24 cellular contexts compared by ENCODE assay signal in the genomic region with DNA sequence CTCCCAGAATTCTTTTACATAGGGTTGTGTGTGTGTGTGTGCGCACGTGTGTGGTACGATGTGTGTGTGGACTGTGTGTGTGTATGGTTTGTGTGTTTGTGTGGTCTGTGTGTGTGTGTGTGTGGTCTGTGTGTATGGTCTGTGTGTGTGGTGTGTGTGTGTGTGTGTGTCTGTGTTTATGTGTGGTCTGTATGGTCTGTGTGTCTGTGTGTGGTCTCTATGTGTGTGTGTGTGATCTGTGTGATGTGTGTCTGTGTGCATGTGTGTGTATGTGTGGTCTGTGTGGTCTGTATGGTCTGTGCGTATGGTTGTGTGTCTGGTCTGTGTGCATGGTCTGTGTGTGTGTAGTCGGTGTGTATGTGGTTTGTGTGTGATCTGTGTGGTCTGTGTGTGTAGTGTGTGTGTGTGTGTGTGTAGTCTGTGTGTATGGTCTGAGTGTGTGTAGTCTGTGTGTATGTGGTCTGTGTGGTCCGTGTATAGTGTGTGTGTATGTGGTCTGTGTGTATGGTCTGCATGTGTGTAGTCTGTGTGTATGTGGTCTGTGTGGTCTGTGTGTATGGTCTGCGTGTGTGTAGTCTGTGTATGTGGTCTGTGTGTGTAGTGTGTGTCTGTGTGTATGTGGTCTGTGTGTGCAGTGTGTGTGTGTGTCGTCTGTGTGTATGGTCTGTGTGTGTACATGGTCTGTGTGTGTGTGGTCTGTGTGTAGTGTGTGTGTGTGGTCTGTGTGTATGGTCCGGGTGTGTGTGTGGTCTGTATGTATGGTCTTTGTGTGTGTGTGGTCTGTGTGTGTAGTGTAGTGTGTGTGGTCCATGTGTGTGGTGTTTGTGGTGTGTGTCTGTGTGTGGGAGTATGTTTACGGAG. TPM values are rescaled to one million over a fixed set of nuclear protein-coding genes. Genes with fewer than 3 reads are reported as not detected.
DNase-seq lines count a peak whose midpoint lies in the region; ATAC-seq, FAIRE-seq and TF ChIP-seq lines count a peak whose summit lies in the region.
"Had no signal": no experiment of that assay in that cellular context is flagged by ENCODE, and none has a peak within 500 bp of the region (broad histone marks: within the 10 kb centered on the region; RNA-seq: fewer than 3 reads in every experiment).

No MANE protein-coding gene starts in this region.

- H4K8ac ChIP-seq in H1 (ENCODE audit: extremely low read depth, insufficient read depth, low read length): no peak overlapping the region

- FAIRE-seq in HTR-8/SVneo (lab: Jason Lieb, UNC): peak; percentile 98
- no peak for FAIRE-seq in H1 (lab: Jason Lieb, UNC)
- FAIRE-seq: GM12892 had no signal

- H2BK120ac ChIP-seq in H1 (replicated peaks; ENCODE audit: low read depth, low read length): no peak overlapping the region

- H3K4me3 Mint-ChIP-seq in Caco-2 (ENCODE audit: unreplicated experiment): no peak overlapping the region
- H3K4me3 Mint-ChIP-seq: activated CD8-positive, alpha-beta T cell treated with anti-CD3 and anti-CD28 coated beads for 36 hours; activated naive CD4-positive, alpha-beta T cell treated with anti-CD3 and anti-CD28 coated beads, Interleukin-2, amount 50 U/mL, for 24 hours; B cell; neural crest cell had no signal

- H2BK20ac ChIP-seq in H1 (ENCODE audit: low read length): peak overlapping the region; percentile 1; the same call in 1 of the 2 replicates

- peak overlapping the region; percentile 99 for H3K56ac ChIP-seq in H1 (replicated peaks; ENCODE audit: insufficient read length, low read depth, low read length)

- H4K5ac ChIP-seq in H1 (ENCODE audit: insufficient read length, low read depth, low read length): no peak overlapping the region

- H3K4me3 ChIP-seq in BE2C (ENCODE audit: low read depth, low read length): peak overlapping the region; percentile 34; the same call in 1 of the 2 replicates
- no peak overlapping the region for H3K4me3 ChIP-seq in H1 (ENCODE audit: extremely low read depth in 1 of 4, insufficient read depth in 2 of 4, low read depth in 3 of 4, low read length in 4 of 4)
- no peak overlapping the region for H3K4me3 ChIP-seq in Caco-2 (ENCODE audit: low read depth, low read length)
- H3K4me3 ChIP-seq: breast epithelium, GM23248, right atrium auricular region, stomach had no signal

- DNase-seq in BE2C (no peak), HTR-8/SVneo (ENCODE audit: insufficient read length, low spot score) (no peak), H1 (ENCODE audit: low read depth in 1 of 2, low spot score in 2 of 2) (no peak), omental fat pad (ENCODE audit: low spot score) (no peak), Caco-2 (no peak), HuH-7.5 (ENCODE audit: low spot score) (no peak), KG1 (lab: John Stamatoyannopoulos, UW) (no peak)
- no peak for DNase-seq in activated naive CD4-positive, alpha-beta T cell treated with Interleukin-2 at 50 U/mL for 16 hours
- DNase-seq: ACHN; activated CD8-positive, alpha-beta T cell treated with anti-CD3 and anti-CD28 coated beads for 36 hours; amniotic stem cell; effector CD4-positive, alpha-beta T cell; NK-92 treated with Interleukin-12 subunit alpha and Interleukin-12 subunit beta, amount 100 ng/mL, for 24 hours had no signal

- H2AFZ ChIP-seq in H1 (ENCODE audit: low read length): no peak overlapping the region
- H2AFZ ChIP-seq: GM23248 had no signal

- H3K23ac ChIP-seq in H1 (ENCODE audit: insufficient read length): no peak overlapping the region

- TF ChIP-seq POLR2A in H1 (IDR thresholded peaks at IDR 0.05; ENCODE audit: control extremely low read depth in 1 of 2, low read depth in 2 of 2, low read length in 2 of 2): no peak

- H3K36me3 Mint-ChIP-seq in Caco-2 (ENCODE audit: insufficient read depth, unreplicated experiment): no peaks in the 10 kb centered on the region
- H3K36me3 Mint-ChIP-seq: activated naive CD4-positive, alpha-beta T cell treated with anti-CD3 and anti-CD28 coated beads, Interleukin-2, amount 50 U/mL, for 24 hours had no signal

- H4K91ac ChIP-seq in H1 (replicated peaks; ENCODE audit: insufficient read length, low read length): peak overlapping the region; percentile 92

- H3K4me1 Mint-ChIP-seq in Caco-2 (ENCODE audit: low read depth, unreplicated experiment): peaks cover 16% of the 10 kb centered on the region
- H3K4me1 Mint-ChIP-seq: activated naive CD4-positive, alpha-beta T cell treated with anti-CD3 and anti-CD28 coated beads, Interleukin-2, amount 50 U/mL, for 24 hours; B cell; neural crest cell had no signal

- WGBS in H1 (ENCODE audit: extremely low coverage in 1 of 2, insufficient coverage in 1 of 2, insufficient read length in 1 of 2, insufficient replicate concordance in 2 of 2, low coverage in 1 of 2, low lambda C conversion rate in 2 of 2, missing lambda C conversion rate in 1 of 2), 2 experiments: 68% methylated on average over 10 of the region's 10 CpGs; no CpG with 5 or more reads in 1 of the 2 experiments

- no peak overlapping the region for H3K18ac ChIP-seq in H1 (ENCODE audit: extremely low read depth, low read length)

- H4K20me1 ChIP-seq in H1 (replicated peaks in 1 of 2; ENCODE audit: control insufficient read depth in 1 of 2, insufficient read depth in 2 of 2, low read length in 2 of 2): peaks cover 0 to 12% of the 10 kb centered on the region in 2 experiments

- peak; percentile 6 for ATAC-seq in omental fat pad (ENCODE audit: low FRiP score)

- H3K79me2 ChIP-seq in H1 (ENCODE audit: control insufficient read depth in 1 of 2, insufficient read depth in 2 of 2, low read length in 2 of 2): no peaks in the 10 kb centered on the region

- peaks cover 25% of the 10 kb centered on the region for H3K4me1 ChIP-seq in BE2C
- no peaks in the 10 kb centered on the region for H3K4me1 ChIP-seq in H1 (replicated peaks in 1 of 4; ENCODE audit: control insufficient read depth in 3 of 4, insufficient read depth in 4 of 4, low read length in 3 of 4)
- peaks cover 40% of the 10 kb centered on the region for H3K4me1 ChIP-seq in Caco-2
- H3K4me1 ChIP-seq: breast epithelium, right atrium auricular region had no signal

- peak overlapping the region; percentile 66 for H2BK15ac ChIP-seq in H1 (ENCODE audit: low read length)

- intact Hi-C loops in Caco-2 (cut with micrococcal nuclease; ENCODE audit: unreplicated experiment): loop anchor here (2.0 to 5.0 kb wide), 2 partner anchors 21 to 35 kb away; no protein-coding TSS in a partner anchor

- CTCF ChIA-PET in H1 (lab: Charles Lee; ENCODE audit: partially characterized antibody) (interaction anchor here (0.7 to 1.2 kb wide), 3 partner anchors 47 to 204 kb away, joined by 3 to 4 read pairs (median 4); a partner anchor contains a TSS), Caco-2 (lab: Charles Lee) (no interaction called here)

- 0 out of 7 replicates have a peak overlapping the region, but pooled peaks of 1 of the 4 experiments have one; percentile 37 for H3K9ac ChIP-seq in H1 (replicated peaks in 1 of 4; ENCODE audit: extremely low read depth in 1 of 4, low read depth in 3 of 4, low read length in 3 of 4)
- H3K9ac ChIP-seq: GM23248, KMS-11 had no signal

- H2AK5ac ChIP-seq in H1 (ENCODE audit: low read depth, low read length): peak overlapping the region; percentile 97

- peak overlapping the region; percentile 61; the same call in 1 of the 2 replicates for H2BK12ac ChIP-seq in H1 (ENCODE audit: low read depth, low read length)

- no peak overlapping the region for H3K4me2 ChIP-seq in H1 (ENCODE audit: insufficient read depth in 1 of 2, low read depth in 2 of 2, low read length in 2 of 2)
- H3K4me2 ChIP-seq: KMS-11 had no signal

- no peaks in the 10 kb centered on the region for H3K27me3 Mint-ChIP-seq in Caco-2 (ENCODE audit: insufficient read depth, unreplicated experiment)
- H3K27me3 Mint-ChIP-seq: activated CD8-positive, alpha-beta T cell treated with anti-CD3 and anti-CD28 coated beads for 36 hours; activated naive CD4-positive, alpha-beta T cell treated with anti-CD3 and anti-CD28 coated beads, Interleukin-2, amount 50 U/mL, for 24 hours; B cell had no signal

- no TSS peak for BruUV-seq in Caco-2 (replicated peaks; lab: Mats Ljungman, UMichigan)

- TF ChIP-seq RAD21 in H1 (IDR thresholded peaks at IDR 0.05 in 1 of 2, conservative IDR thresholded peaks at IDR 0.05 in 1 of 2; ENCODE audit: low read depth in 2 of 2, low read length in 2 of 2): no peak

- H3K9me3 ChIP-seq in BE2C (no peaks in the 10 kb centered on the region; the same call in 1 of the 2 replicates), H1 (ENCODE audit: insufficient read depth in 2 of 2, low read depth in 1 of 2, low read length in 1 of 2) (no peaks in the 10 kb centered on the region), Caco-2 (no peaks in the 10 kb centered on the region)
- H3K9me3 ChIP-seq: breast epithelium, right atrium auricular region, stomach had no signal

- H3K9me3 Mint-ChIP-seq in Caco-2 (ENCODE audit: unreplicated experiment): no peaks in the 10 kb centered on the region
- H3K9me3 Mint-ChIP-seq: activated CD8-positive, alpha-beta T cell treated with anti-CD3 and anti-CD28 coated beads for 36 hours; activated naive CD4-positive, alpha-beta T cell treated with anti-CD3 and anti-CD28 coated beads, Interleukin-2, amount 50 U/mL, for 24 hours; activated T-helper 2 cell treated with anti-CD3 and anti-CD28 coated beads, Interferon-gamma antibody, Interleukin-2, Interleukin-4, amounts not matched to agents 10 μg/mL and 5 μg/mL and 100 μg/mL, durations not matched to agents 14 hours and 24 hours and 36 hours; neural crest cell had no signal

- H3K23me2 ChIP-seq in H1 (ENCODE audit: low read depth, low read length): peaks cover 12% of the 10 kb centered on the region; the same call in 1 of the 2 replicates

- peak overlapping the region; percentile 72 for H3K4ac ChIP-seq in H1 (replicated peaks; ENCODE audit: insufficient read length, low read depth, low read length)

- H3K27ac Mint-ChIP-seq in Caco-2 (ENCODE audit: unreplicated experiment): no peak overlapping the region
- H3K27ac Mint-ChIP-seq: activated CD8-positive, alpha-beta T cell treated with anti-CD3 and anti-CD28 coated beads for 36 hours; activated naive CD4-positive, alpha-beta T cell treated with anti-CD3 and anti-CD28 coated beads, Interleukin-2, amount 50 U/mL, for 24 hours; activated T-helper 2 cell treated with anti-CD3 and anti-CD28 coated beads, Interferon-gamma antibody, Interleukin-2, Interleukin-4, amounts not matched to agents 10 μg/mL and 5 μg/mL and 100 μg/mL, durations not matched to agents 14 hours and 24 hours and 36 hours; B cell had no signal

- no peak for TF ChIP-seq EP300 in H1 (IDR thresholded peaks at IDR 0.05; ENCODE audit: borderline replicate concordance in 1 of 2, low read depth in 2 of 2, low read length in 2 of 2)

- H3K36me3 ChIP-seq in BE2C (no peaks in the 10 kb centered on the region), H1 (ENCODE audit: control insufficient read depth in 2 of 4, insufficient read depth in 4 of 4, low read length in 3 of 4) (no peaks in the 10 kb centered on the region), Caco-2 (ENCODE audit: control insufficient read depth, insufficient read depth, low read length) (no peaks in the 10 kb centered on the region)
- H3K36me3 ChIP-seq: breast epithelium, right atrium auricular region, stomach had no signal

- H3K27me3 ChIP-seq in BE2C (no peaks in the 10 kb centered on the region), H1 (replicated peaks in 1 of 4; ENCODE audit: control insufficient read depth in 3 of 4, extremely low read depth in 1 of 4, insufficient read depth in 3 of 4, low read length in 3 of 4) (no peaks in the 10 kb centered on the region; a peak in 1 of 7 replicates), Caco-2 (replicated peaks; ENCODE audit: control insufficient read depth, insufficient read depth, low read length) (no peaks in the 10 kb centered on the region)
- H3K27me3 ChIP-seq: breast epithelium, right atrium auricular region, stomach had no signal

- H3K27ac ChIP-seq in H1 (ENCODE audit: low read depth, low read length): no peak overlapping the region
- H3K27ac ChIP-seq: breast epithelium, epithelial cell of prostate, GM23248, KMS-11, right atrium auricular region had no signal

- peaks cover 6% of the 10 kb centered on the region; the same call in 1 of the 2 replicates for H3K79me1 ChIP-seq in H1 (ENCODE audit: low read depth, low read length)

- POLR2A ChIA-PET in H1 (lab: Charles Lee; ENCODE audit: partially characterized antibody) (interaction anchor here (0.6 kb wide), 1 partner anchor 16 kb away, joined by 3 read pairs; no protein-coding TSS in a partner anchor), Caco-2 (lab: Charles Lee) (interaction anchor here (0.5 to 1.4 kb wide), 3 partner anchors 9 to 662 kb away, joined by 3 to 13 read pairs (median 3); no protein-coding TSS in a partner anchor)

- no peak for TF ChIP-seq CTCF in BE2C (IDR thresholded peaks at IDR 0.05; ENCODE audit: low read depth, low read length)
- no peak for TF ChIP-seq CTCF in H1 (IDR thresholded peaks at IDR 0.05; ENCODE audit: control extremely low read depth in 1 of 3, insufficient read depth in 1 of 3, low read depth in 1 of 3, low read length in 3 of 3)
- TF ChIP-seq CTCF in omental fat pad (IDR thresholded peaks at IDR 0.05): no peak
- no peak for TF ChIP-seq CTCF in Caco-2 (IDR thresholded peaks at IDR 0.05; ENCODE audit: insufficient read depth in 1 of 2, low read depth in 1 of 2, low read length in 1 of 2, severe bottlenecking in 1 of 2, unreplicated experiment in 1 of 2)

- no peak overlapping the region; the same call in 1 of the 2 replicates for H2BK5ac ChIP-seq in H1 (ENCODE audit: low read depth, low read length)

- H3K14ac ChIP-seq in H1 (ENCODE audit: insufficient read length): no peak overlapping the region

RNA-seq across cellular contexts. Expression of a gene that starts 46.8 kb away (rescaled TPM):
- polyA plus RNA-seq in BE2C (2012; ENCODE audit: insufficient read depth, insufficient read length, low read depth): 16.3 TPM
- 3.4 and 3.5 TPM in 2 replicates for total RNA-seq in H1 (2021; fragmentation: NEBNext Ultra II Directional; extraction: Animal tissue kit (Norgen Biotek cat#: 25700))
- polyA plus RNA-seq in H1 (2011; rRNA removed): 3.0 TPM in 2 replicates
- 2.5 TPM for polyA plus RNA-seq in H1 (2011; cell fraction: cytosol; rRNA removed)
- 1.7 TPM for polyA plus RNA-seq in H1 (2011; cell fraction: nucleus; rRNA removed)
- 3.1 to 4.5 TPM (median 3.6 TPM) in 4 replicates for polyA plus RNA-seq in H1 (2012, experiment 1 of 2)
- polyA plus RNA-seq in H1 (2012, experiment 2 of 2): 0.60 TPM
- polyA plus RNA-seq in H1 (2013, experiment 1 of 2): 2.9 TPM
- 3.3 TPM for polyA plus RNA-seq in H1 (2013, experiment 2 of 2)
- 4.1 and 5.0 TPM in 2 replicates for polyA minus RNA-seq in H1 (2011; rRNA and poly(A)+ RNA removed)
- polyA minus RNA-seq in H1 (2011; cell fraction: cytosol; rRNA and poly(A)+ RNA removed): 2.9 TPM
- polyA minus RNA-seq in H1 (2011; cell fraction: nucleus; rRNA and poly(A)+ RNA removed): 1.8 TPM
- total RNA-seq in omental fat pad: 10 to 100 TPM; 17.2 to 50.1 (median 33.9) TPM
- total RNA-seq in Caco-2 (2022): 17.4 and 18.5 TPM in 2 replicates
- total RNA-seq: B cell had no signal
